ENCODE assay signal across 19 cellular contexts in the genomic region with DNA sequence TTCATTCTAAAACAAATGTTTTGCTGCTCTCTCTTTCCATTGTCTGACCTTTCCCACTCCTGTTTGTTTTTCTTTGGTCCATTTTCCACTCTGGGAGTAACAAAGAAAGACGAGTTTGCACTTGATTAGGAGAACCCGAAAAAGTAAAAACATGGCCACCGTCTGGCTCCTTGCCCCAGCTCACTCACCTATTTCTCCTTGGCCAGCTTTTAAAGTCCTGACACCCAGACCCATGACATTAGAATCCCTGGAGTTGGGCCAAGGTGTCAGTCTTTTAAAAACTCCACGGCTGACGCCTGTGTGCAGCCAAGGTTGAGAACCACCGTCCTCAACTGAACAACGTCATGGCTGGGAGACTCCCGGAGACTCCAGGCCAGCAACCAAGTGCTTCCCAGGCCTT.
DNase-seq lines count a peak whose midpoint lies in the region; ATAC-seq, FAIRE-seq and TF ChIP-seq lines count a peak whose summit lies in the region.
"Had no signal": no experiment of that assay in that cellular context is flagged by ENCODE, and none has a peak within 500 bp of the region (broad histone marks: within the 10 kb centered on the region; RNA-seq: fewer than 3 reads in every experiment).

No MANE protein-coding gene starts in this region.

- H2AFZ ChIP-seq in K562 (ENCODE audit: low read depth, low read length) (peak overlapping the region; percentile 77), trophoblast cell (ENCODE audit: insufficient read depth, low read length, poor library complexity) (no peak overlapping the region)

- H3K4me1 Mint-ChIP-seq in HFFc6 (ENCODE audit: low read depth): peaks cover 51% of the 10 kb centered on the region
- H3K4me1 Mint-ChIP-seq: immature natural killer cell, T-helper 17 cell had no signal

- H3K4me2 ChIP-seq in K562 (ENCODE audit: insufficient read depth, low read length) (no peak overlapping the region), trophoblast cell (ENCODE audit: low read length) (no peak overlapping the region)

- H3K4me3 ChIP-seq in K562 (no peak overlapping the region), trophoblast cell (ENCODE audit: low read depth, low read length) (no peak overlapping the region)
- H3K4me3 ChIP-seq: gastroesophageal sphincter, tibial artery had no signal

- H3K79me1 ChIP-seq in trophoblast cell (ENCODE audit: low read length): no peaks in the 10 kb centered on the region

- peak overlapping the region; percentile 26 for H2BK5ac ChIP-seq in trophoblast cell (ENCODE audit: low read depth, low read length, poor library complexity)

- H3K27me3 Mint-ChIP-seq in HFFc6 (ENCODE audit: insufficient read depth): no peaks in the 10 kb centered on the region

- H3K4ac ChIP-seq in trophoblast cell (ENCODE audit: low read depth, low read length): no peak overlapping the region

- DNase-seq in HFFc6 (no peak), K562 (ENCODE audit: extremely low read depth in 1 of 4, low spot score in 3 of 4) (no peak), left ventricle myocardium superior (peak; percentile 28), trophoblast cell (no peak), NOMO-1 treated with DMSO at 0.1 percent for 48 hours (lab: John Stamatoyannopoulos, UW; ENCODE audit: unreplicated experiment) (no peak), left lobe of liver (ENCODE audit: low spot score) (no peak), iPS-NIHi11 (ENCODE audit: low spot score) (no peak), 8988T (no peak)
- DNase-seq: activated CD4-positive, alpha-beta T cell treated with anti-CD3 and anti-CD28 coated beads for 1 hour; activated CD8-positive, alpha-beta memory T cell treated with anti-CD3 and anti-CD28 coated beads, Interleukin-2, amount 50 U/mL, for 4 hours; activated naive CD4-positive, alpha-beta T cell treated with Interleukin-2 at 50 U/mL for 16 hours; effector memory CD8-positive, alpha-beta T cell; immature natural killer cell; NCI-H1930; retina; stimulated activated CD4-positive, alpha-beta T cell treated with anti-CD3 and anti-CD28 coated beads, Interleukin-4, amount 100 ng/mL, for 1 hour; T-helper 17 cell; tibial artery had no signal

- H3K27ac ChIP-seq in K562 (ENCODE audit: extremely low read depth, low read depth, low read length) (no peak overlapping the region), trophoblast cell (ENCODE audit: low read depth, low read length) (no peak overlapping the region)

- 37% methylated on average over 8 of the region's 8 CpGs for WGBS in K562 (ENCODE audit: insufficient coverage, low coverage, missing lambda C conversion rate)
- WGBS in trophoblast cell (ENCODE audit: extremely low coverage, insufficient coverage, insufficient read length): no CpG with 5 or more reads among the region's 8 CpGs

- FAIRE-seq in K562 (lab: Jason Lieb, UNC): no peak

- intact Hi-C loops in K562 (cut with micrococcal nuclease) (no loop called here), left ventricle myocardium superior (cut with micrococcal nuclease) (no loop called here)

- no peak; the same call in 2 of the 3 replicates for ATAC-seq in K562
- ATAC-seq in left ventricle myocardium superior: peak; percentile 82
- ATAC-seq in left lobe of liver: no peak
- ATAC-seq: effector memory CD8-positive, alpha-beta T cell; gastroesophageal sphincter; T-helper 17 cell had no signal

- H4K12ac ChIP-seq in trophoblast cell (ENCODE audit: low read depth, low read length): no peak overlapping the region

- peak overlapping the region; percentile 61 for H3K18ac ChIP-seq in trophoblast cell (ENCODE audit: low read length)

- peak overlapping the region; percentile 67 for H2BK12ac ChIP-seq in trophoblast cell (ENCODE audit: low read length)

- no peak for TF ChIP-seq EP300 in K562 (IDR thresholded peaks at IDR 0.05; ENCODE audit: low read length)

- H3K9me3 ChIP-seq in K562 (replicated peaks; ENCODE audit: control insufficient read depth, insufficient read depth, low read depth, low read length) (no peaks in the 10 kb centered on the region), trophoblast cell (ENCODE audit: insufficient read depth, low read depth, low read length) (peaks cover 2% of the 10 kb centered on the region)
- H3K9me3 ChIP-seq: gastroesophageal sphincter, tibial artery had no signal

- H3K9me3 Mint-ChIP-seq in HFFc6: no peaks in the 10 kb centered on the region
- H3K9me3 Mint-ChIP-seq: effector memory CD8-positive, alpha-beta T cell; immature natural killer cell had no signal

- peak overlapping the region; percentile 95 for H3K27ac Mint-ChIP-seq in HFFc6
- H3K27ac Mint-ChIP-seq: effector memory CD8-positive, alpha-beta T cell; immature natural killer cell; T-helper 17 cell had no signal

- H3K14ac ChIP-seq in trophoblast cell (ENCODE audit: low read length): no peak overlapping the region

- peaks cover 0 to 6% of the 10 kb centered on the region in 2 experiments; a peak in 2 of 5 replicates for H3K4me1 ChIP-seq in K562 (replicated peaks in 1 of 2; ENCODE audit: control insufficient read depth in 2 of 2, insufficient read depth in 2 of 2, low read length in 2 of 2)
- peaks cover 4 to 5% of the 10 kb centered on the region in 2 experiments for H3K4me1 ChIP-seq in trophoblast cell (ENCODE audit: control insufficient read depth in 1 of 2, insufficient read depth in 2 of 2, low read length in 2 of 2)

- TF ChIP-seq POLR2A in K562 (conservative IDR thresholded peaks at IDR 0.05): no peak

- CTCF ChIA-PET in K562 (lab: Yijun Ruan, JAX; ENCODE audit: low intra/inter-chr PET ratio): no interaction called here

- TF ChIP-seq RAD21 in K562 (CRISPR knock-in tag; conservative IDR thresholded peaks at IDR 0.05 in 1 of 2, IDR thresholded peaks at IDR 0.05 in 1 of 2): no peak

- peak overlapping the region; percentile 36 for H2BK120ac ChIP-seq in trophoblast cell (ENCODE audit: insufficient read depth, low read length, poor library complexity)

- no peak overlapping the region for H3K23ac ChIP-seq in trophoblast cell (ENCODE audit: low read length)

- H4K91ac ChIP-seq in trophoblast cell (ENCODE audit: low read depth, low read length): peak overlapping the region; percentile 26

- H3K79me2 ChIP-seq in K562 (ENCODE audit: control insufficient read depth, insufficient read depth, low read length) (no peaks in the 10 kb centered on the region), trophoblast cell (ENCODE audit: control insufficient read depth, insufficient read depth, low read length, poor library complexity) (no peaks in the 10 kb centered on the region)

- H3K27me3 ChIP-seq in K562 (ENCODE audit: control insufficient read depth in 2 of 2, insufficient read depth in 2 of 2, low read length in 2 of 2) (peaks cover 0 to 5% of the 10 kb centered on the region in 2 experiments; a peak in 1 of 5 replicates), trophoblast cell (ENCODE audit: insufficient read depth, low read length) (no peaks in the 10 kb centered on the region)
- H3K27me3 ChIP-seq: gastroesophageal sphincter, tibial artery had no signal

- in situ Hi-C loops in K562 (cut with MboI): no loop called here

- H3K9ac ChIP-seq in K562 (ENCODE audit: insufficient read depth in 1 of 2, low read depth in 2 of 2, low read length in 2 of 2): peak overlapping the region in 1 of 2 experiments; percentile 26; a peak in 1 of 4 replicates
- no peak overlapping the region for H3K9ac ChIP-seq in trophoblast cell (ENCODE audit: low read length)

- TF ChIP-seq CTCF in HFFc6 (IDR thresholded peaks at IDR 0.05): no peak
- TF ChIP-seq CTCF in K562 (IDR thresholded peaks at IDR 0.05 in 2 of 3, conservative IDR thresholded peaks at IDR 0.05 in 1 of 3; ENCODE audit: insufficient read depth in 2 of 3, low read depth in 1 of 3, low read length in 3 of 3): no peak

- no peaks in the 10 kb centered on the region for H3K36me3 Mint-ChIP-seq in HFFc6 (ENCODE audit: low read depth)
- H3K36me3 Mint-ChIP-seq: immature natural killer cell had no signal

- H3K9me1 ChIP-seq in K562 (ENCODE audit: control insufficient read depth, insufficient read depth, low read length): no peaks in the 10 kb centered on the region

- H2AK5ac ChIP-seq in trophoblast cell (ENCODE audit: low read length): peak overlapping the region; percentile 80

- H3K4me3 Mint-ChIP-seq in HFFc6: peak overlapping the region; percentile 73
- H3K4me3 Mint-ChIP-seq: effector memory CD8-positive, alpha-beta T cell; immature natural killer cell; T-helper 17 cell had no signal

- H3K36me3 ChIP-seq in K562 (ENCODE audit: control insufficient read depth, insufficient read depth, low read length) (no peaks in the 10 kb centered on the region), trophoblast cell (ENCODE audit: control insufficient read depth in 1 of 2, insufficient read depth in 2 of 2, low read length in 2 of 2) (no peaks in the 10 kb centered on the region)
- H3K36me3 ChIP-seq: gastroesophageal sphincter, tibial artery had no signal

- no peaks in the 10 kb centered on the region for H4K20me1 ChIP-seq in K562 (replicated peaks; ENCODE audit: control insufficient read depth, insufficient read depth, low read length)

- POLR2A ChIA-PET in K562 (lab: Yijun Ruan, JAX): interaction anchor here (0.6 kb wide), 1 partner anchor 9 kb away, joined by 3 read pairs; no protein-coding TSS in a partner anchor

- BruUV-seq in K562 (replicated peaks; lab: Mats Ljungman, UMichigan): no TSS peak

- peak overlapping the region; percentile 2 for H4K8ac ChIP-seq in trophoblast cell (ENCODE audit: low read depth, low read length)

TF ChIP-seq in K562, 482 proteins besides CTCF, POLR2A, EP300 and RAD21 (continues in another document):
- no peak for TF ChIP-seq ZBED1 (IDR thresholded peaks at IDR 0.05)
